ENCODE assay signal across 8 cellular contexts in the genomic region with DNA sequence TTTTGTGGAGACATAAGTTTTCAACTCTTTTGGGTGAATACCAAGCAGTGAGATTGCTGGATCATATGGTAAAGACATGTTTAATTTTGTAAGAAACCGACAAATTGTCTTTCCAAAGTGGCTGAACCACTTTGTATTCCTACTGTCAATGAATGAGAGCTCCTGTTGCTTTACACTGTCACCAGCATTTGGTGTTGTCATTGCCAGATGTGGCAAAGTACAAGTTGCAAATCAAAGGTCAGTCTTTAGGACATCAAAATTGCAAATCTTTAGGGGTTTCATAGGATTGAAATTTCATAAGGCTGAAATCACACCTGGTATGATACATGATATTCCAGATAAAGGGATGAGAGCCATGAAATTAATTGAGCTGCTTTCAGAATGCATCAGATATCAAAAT.
"Had no signal": no experiment of that assay in that cellular context is flagged by ENCODE, and none has a peak within 500 bp of the region (broad histone marks: within the 10 kb centered on the region; RNA-seq: fewer than 3 reads in every experiment).

No MANE protein-coding gene starts in this region.

- FAIRE-seq: G401.6, GM12878, GM12891, GM12892, GM18507, GM19239 had no signal

- DNase-seq: GDM1, GF-D8 had no signal

- H3K4me3 ChIP-seq: GM12878 had no signal

- ATAC-seq: GM12878 had no signal
